26 cellular contexts compared by ENCODE assay signal in the genomic region with DNA sequence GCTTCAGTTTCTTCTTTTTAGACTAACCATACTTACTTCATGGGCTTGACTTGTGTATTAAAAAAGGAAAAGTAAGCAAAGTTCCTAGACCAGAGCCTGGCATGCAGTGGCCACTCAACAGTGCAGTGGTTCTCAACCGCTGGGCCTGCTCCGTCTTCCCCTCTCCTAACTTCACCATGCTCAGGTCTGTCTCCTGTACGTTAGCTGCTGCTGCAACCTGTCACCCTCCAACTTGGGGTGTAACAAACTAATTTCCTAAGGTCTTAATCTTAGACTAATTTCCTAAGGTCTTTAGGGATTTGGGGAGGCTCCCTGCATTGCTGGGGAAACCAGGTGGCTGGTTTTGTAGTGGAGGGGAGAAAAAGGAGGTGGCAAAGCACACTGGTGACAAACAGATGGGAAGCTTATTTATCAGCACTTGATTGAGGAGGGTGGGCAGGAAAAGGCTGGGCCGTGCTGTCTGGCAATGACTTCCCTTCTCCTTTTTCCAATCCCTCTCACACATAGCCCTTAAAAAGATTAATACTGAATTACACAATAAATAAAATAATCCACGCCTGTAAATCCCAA. TPM values are rescaled to one million over a fixed set of nuclear protein-coding genes. Genes with fewer than 3 reads are reported as not detected.
DNase-seq lines count a peak whose midpoint lies in the region; ATAC-seq, FAIRE-seq and TF ChIP-seq lines count a peak whose summit lies in the region.
"Had no signal": no experiment of that assay in that cellular context is flagged by ENCODE, and none has a peak within 500 bp of the region (broad histone marks: within the 10 kb centered on the region; RNA-seq: fewer than 3 reads in every experiment).

No MANE protein-coding gene starts in this region.

- H4K20me1 ChIP-seq in K562 (replicated peaks; ENCODE audit: control insufficient read depth, insufficient read depth, low read length) = no peaks in the 10 kb centered on the region

- H3K4me1 ChIP-seq in heart right ventricle (peaks cover 0 to 55% (median 30%) of the 10 kb centered on the region in 9 donors), K562 (replicated peaks in 1 of 2; ENCODE audit: control insufficient read depth in 2 of 2, insufficient read depth in 2 of 2, low read length in 2 of 2) (peaks cover 8 to 14% of the 10 kb centered on the region in 2 experiments; a peak in 4 of 5 replicates), neuronal stem cell (ENCODE audit: control insufficient read depth in 2 of 2, insufficient read depth in 1 of 2, low read depth in 1 of 2, low read length in 2 of 2) (peaks cover 6 to 11% of the 10 kb centered on the region in 2 donors)

- WGBS in heart right ventricle, 2 donors = 79% methylated on average over 5 of the region's 5 CpGs
- WGBS in K562 (ENCODE audit: insufficient coverage, low coverage, missing lambda C conversion rate) = 58% methylated on average over 4 of the region's 5 CpGs
- WGBS in neuronal stem cell (ENCODE audit: extremely low coverage in 2 of 2, insufficient read length in 2 of 2, insufficient replicate concordance in 1 of 2), 2 donors = no CpG with 5 or more reads among the region's 5 CpGs

- no peak overlapping the region for H3K4me2 ChIP-seq in K562 (ENCODE audit: insufficient read depth, low read length)
- H3K4me2 ChIP-seq in neuronal stem cell (ENCODE audit: insufficient read depth, low read length, poor library complexity, severe bottlenecking) = no peak overlapping the region

- no peak for DNase-seq in heart right ventricle
- DNase-seq in Right ventricle myocardium superior = no peak
- peak; percentile 97 for DNase-seq in NCI-H82 treated with DMSO at 0.1 percent for 48 hours (lab: John Stamatoyannopoulos, UW; ENCODE audit: unreplicated experiment)
- DNase-seq in K562 (ENCODE audit: extremely low read depth in 1 of 4, low spot score in 3 of 4) = no peak
- DNase-seq in neuronal stem cell (ENCODE audit: low spot score) = no peak
- no peak for DNase-seq in GM12891 (ENCODE audit: insufficient read length, low spot score)
- no peak for DNase-seq in effector memory CD8-positive, alpha-beta T cell
- DNase-seq: activated CD8-positive, alpha-beta memory T cell treated with anti-CD3 and anti-CD28 coated beads for 24 hours; activated naive CD8-positive, alpha-beta T cell treated with anti-CD3 and anti-CD28 coated beads for 36 hours; CD8-positive, alpha-beta T cell; foreskin melanocyte; H9; hypothalamus; islet precursor cell; NCI-H1105; NCI-H2081 treated with DMSO at 0.1 percent for 48 hours; NCI-H510A treated with DMSO at 0.1 percent for 48 hours; spleen; stimulated activated CD4-positive, alpha-beta T cell treated with anti-CD3 and anti-CD28 coated beads, Interleukin-4, amount 100 ng/mL, for 4 hours; stomach; SW 1271; transverse colon had no signal

- no peaks in the 10 kb centered on the region for H3K9me1 ChIP-seq in K562 (ENCODE audit: control insufficient read depth, insufficient read depth, low read length)

- no peak for ATAC-seq in heart right ventricle
- no peak for ATAC-seq in Right ventricle myocardium superior (ENCODE audit: poor library complexity)
- ATAC-seq in K562 = no peak
- no peak for ATAC-seq in esophagus mucosa
- no peak for ATAC-seq in effector memory CD8-positive, alpha-beta T cell (replicated peaks)
- ATAC-seq: CD8-positive, alpha-beta T cell; WTC11 had no signal

- TF ChIP-seq CTCF in heart right ventricle (IDR thresholded peaks at IDR 0.05) = no peak
- TF ChIP-seq CTCF in K562 (IDR thresholded peaks at IDR 0.05 in 2 of 3, conservative IDR thresholded peaks at IDR 0.05 in 1 of 3; ENCODE audit: insufficient read depth in 2 of 3, low read depth in 1 of 3, low read length in 3 of 3) = no peak

- no peak overlapping the region for H3K4ac ChIP-seq in neuronal stem cell (ENCODE audit: low read length)

- H3K18ac ChIP-seq in neuronal stem cell (ENCODE audit: low read length) = no peak overlapping the region

- H4K8ac ChIP-seq in neuronal stem cell (ENCODE audit: low read depth, low read length) = no peak overlapping the region

- H3K27me3 Mint-ChIP-seq in effector memory CD8-positive, alpha-beta T cell = no peaks in the 10 kb centered on the region
- H3K27me3 Mint-ChIP-seq: activated naive CD8-positive, alpha-beta T cell treated with anti-CD3 and anti-CD28 coated beads for 36 hours had no signal

- peaks cover 8% of the 10 kb centered on the region for H3K79me1 ChIP-seq in neuronal stem cell (ENCODE audit: low read depth, low read length)

- peaks cover 0 to 9% (median 0%) of the 10 kb centered on the region in 9 donors for H3K36me3 ChIP-seq in heart right ventricle
- no peaks in the 10 kb centered on the region for H3K36me3 ChIP-seq in K562 (ENCODE audit: control insufficient read depth, insufficient read depth, low read length)
- H3K36me3 ChIP-seq in neuronal stem cell (replicated peaks in 1 of 2; ENCODE audit: control insufficient read depth in 2 of 2, insufficient read depth in 2 of 2, low read length in 2 of 2) = peaks cover 0 to 5% of the 10 kb centered on the region in 2 donors
- H3K36me3 ChIP-seq: transverse colon had no signal

- H2AK5ac ChIP-seq in neuronal stem cell (ENCODE audit: low read depth, low read length) = no peak overlapping the region

- TF ChIP-seq POLR2A in K562 (conservative IDR thresholded peaks at IDR 0.05) (no peak), GM12891 (IDR thresholded peaks at IDR 0.05; ENCODE audit: low read depth, low read length) (no peak)

- H2BK120ac ChIP-seq in neuronal stem cell (ENCODE audit: low read depth, low read length) = no peak overlapping the region

- no peaks in the 10 kb centered on the region for H3K9me3 Mint-ChIP-seq in effector memory CD8-positive, alpha-beta T cell
- H3K9me3 Mint-ChIP-seq: activated naive CD8-positive, alpha-beta T cell treated with anti-CD3 and anti-CD28 coated beads for 36 hours; CD8-positive, alpha-beta T cell; H9; WTC11 had no signal

- no peak overlapping the region for H3K14ac ChIP-seq in neuronal stem cell (ENCODE audit: low read length)

- no peak overlapping the region for H2BK15ac ChIP-seq in neuronal stem cell (ENCODE audit: low read length)

- no peak for TF ChIP-seq RAD21 in K562 (CRISPR knock-in tag; conservative IDR thresholded peaks at IDR 0.05 in 1 of 2, IDR thresholded peaks at IDR 0.05 in 1 of 2)

- H4K91ac ChIP-seq in neuronal stem cell (ENCODE audit: low read depth, low read length, poor library complexity) = no peak overlapping the region

- no peak overlapping the region for H2BK12ac ChIP-seq in neuronal stem cell (ENCODE audit: low read length)

- no peak overlapping the region for H3K23ac ChIP-seq in neuronal stem cell (ENCODE audit: low read depth, low read length, poor library complexity)

- FAIRE-seq in K562 (lab: Jason Lieb, UNC) = peak; percentile 29
- FAIRE-seq in GM12891 (lab: Jason Lieb, UNC) = no peak
- FAIRE-seq: GM12892 had no signal

- in situ Hi-C loops in K562 (cut with MboI) = no loop called here

- intact Hi-C loops in heart right ventricle (cut with DNase I) = loop anchor here in 1 of 10 donors (5.0 kb wide), 1 partner anchor 36 kb away; no protein-coding TSS in a partner anchor
- intact Hi-C loops in Right ventricle myocardium superior (cut with DNase I) = no loop called here
- intact Hi-C loops in K562 (cut with micrococcal nuclease) = no loop called here

- TF ChIP-seq EP300 in K562 (IDR thresholded peaks at IDR 0.05; ENCODE audit: low read length) = no peak

- no TSS peak for BruUV-seq in K562 (replicated peaks; lab: Mats Ljungman, UMichigan)

- H3K27me3 ChIP-seq in heart right ventricle (no peaks in the 10 kb centered on the region), K562 (ENCODE audit: control insufficient read depth in 2 of 2, insufficient read depth in 2 of 2, low read length in 2 of 2) (no peaks in the 10 kb centered on the region; a peak in 1 of 5 replicates), neuronal stem cell (ENCODE audit: control insufficient read depth in 3 of 3, insufficient read depth in 3 of 3, low read depth in 1 of 3, low read length in 3 of 3) (no peaks in the 10 kb centered on the region)
- H3K27me3 ChIP-seq: spleen, stomach, transverse colon had no signal

- no peaks in the 10 kb centered on the region for H3K79me2 ChIP-seq in K562 (ENCODE audit: control insufficient read depth, insufficient read depth, low read length)

- H3K9ac ChIP-seq in K562 (ENCODE audit: insufficient read depth in 1 of 2, low read depth in 2 of 2, low read length in 2 of 2) (no peak overlapping the region), neuronal stem cell (ENCODE audit: low read depth, low read length, poor library complexity) (no peak overlapping the region)

- H2BK5ac ChIP-seq in neuronal stem cell (ENCODE audit: low read length) = no peak overlapping the region

- H3K4me3 Mint-ChIP-seq in effector memory CD8-positive, alpha-beta T cell = no peak overlapping the region
- H3K4me3 Mint-ChIP-seq: activated naive CD8-positive, alpha-beta T cell treated with anti-CD3 and anti-CD28 coated beads for 36 hours; CD8-positive, alpha-beta T cell; H9; WTC11 had no signal

- POLR2A ChIA-PET in K562 (lab: Yijun Ruan, JAX) = interaction anchor here (0.5 to 1.8 kb wide), 4 partner anchors 10 to 169 kb away, joined by 3 to 5 read pairs (median 4); partner anchors contain the start of gene DHX8

- no peaks in the 10 kb centered on the region for H3K9me3 ChIP-seq in heart right ventricle
- H3K9me3 ChIP-seq in K562 (replicated peaks; ENCODE audit: control insufficient read depth, insufficient read depth, low read depth, low read length) = no peaks in the 10 kb centered on the region
- H3K9me3 ChIP-seq in neuronal stem cell (replicated peaks in 1 of 2; ENCODE audit: control insufficient read depth in 2 of 2, insufficient read depth in 1 of 2, low read depth in 1 of 2, low read length in 2 of 2) = no peaks in the 10 kb centered on the region
- H3K9me3 ChIP-seq: spleen, stomach, transverse colon had no signal

- CTCF ChIA-PET in K562 (lab: Yijun Ruan, JAX; ENCODE audit: low intra/inter-chr PET ratio) = interaction anchor here (0.6 to 6.9 kb wide), 2 partner anchors 86 to 301 kb away, joined by 4 to 181 read pairs; partner anchors contain the start of gene DHX8

- no peak overlapping the region for H2AFZ ChIP-seq in K562 (ENCODE audit: low read depth, low read length)
- peak overlapping the region; percentile 23 for H2AFZ ChIP-seq in neuronal stem cell (ENCODE audit: low read length)

- H3K27ac Mint-ChIP-seq in effector memory CD8-positive, alpha-beta T cell = no peak overlapping the region
- H3K27ac Mint-ChIP-seq: activated naive CD8-positive, alpha-beta T cell treated with anti-CD3 and anti-CD28 coated beads for 36 hours; CD8-positive, alpha-beta T cell; H9; WTC11 had no signal

- H3K36me3 Mint-ChIP-seq in effector memory CD8-positive, alpha-beta T cell (ENCODE audit: insufficient read depth) = peaks cover 10% of the 10 kb centered on the region
- H3K36me3 Mint-ChIP-seq: activated naive CD8-positive, alpha-beta T cell treated with anti-CD3 and anti-CD28 coated beads for 36 hours; WTC11 had no signal

- peak overlapping the region in 6 of 10 donors; percentile 8 to 62 (median 16) for H3K27ac ChIP-seq in heart right ventricle
- no peak overlapping the region for H3K27ac ChIP-seq in K562 (ENCODE audit: extremely low read depth, low read depth, low read length)
- H3K27ac ChIP-seq in neuronal stem cell (replicated peaks; ENCODE audit: low read length) = no peak overlapping the region
- H3K27ac ChIP-seq: coronary artery, transverse colon had no signal

- peaks cover 13 to 19% of the 10 kb centered on the region in 2 donors for H3K4me1 Mint-ChIP-seq in effector memory CD8-positive, alpha-beta T cell (ENCODE audit: low read depth in 2 of 2)

- H3K4me3 ChIP-seq in heart right ventricle (no peak overlapping the region), K562 (no peak overlapping the region), neuronal stem cell (ENCODE audit: low read length in 2 of 2) (no peak overlapping the region)
- H3K4me3 ChIP-seq: coronary artery, spleen, stomach, transverse colon had no signal

RNA-seq across cellular contexts. Expression of gene ARL4D, which starts 2.2 kb away (rescaled TPM):
- 1 to 10 TPM; 2.5 to 6.9 (median 3.9) TPM for total RNA-seq in heart right ventricle
- polyA plus RNA-seq in heart right ventricle = 10 to 100 TPM in 1 of 2 donors, 1 to 10 TPM in 1; 7.8 to 13.5 TPM
- total RNA-seq in Right ventricle myocardium superior = 7.0 TPM
- total RNA-seq in K562 (2011; cell fraction: chromatin; rRNA removed; ENCODE audit: low replicate concordance) = 0.26 and 0.72 TPM in 2 replicates
- total RNA-seq in K562 (2011; cell fraction: nucleolus; rRNA removed) = 0.50 and 0.92 TPM in 2 replicates
- total RNA-seq in K562 (2011; cell fraction: nucleoplasm; rRNA removed) = 0.38 and 0.73 TPM in 2 replicates
- total RNA-seq in K562 (2014; rRNA removed) = 0.41 and 0.61 TPM in 2 replicates
- 0.16 and 0.18 TPM in 2 replicates for total RNA-seq in K562 (2014; rRNA removed; fragmentation: Illumina TruSeq; extraction: Trizol)
- 0.43 and 0.49 TPM in 2 replicates for total RNA-seq in K562 (2015; rRNA removed; fragmentation: Illumina TruSeq; extraction: Trizol)
- total RNA-seq in K562 (2021) = 0.47 and 0.53 TPM in 2 replicates
- polyA plus RNA-seq in K562 (2011; rRNA removed) = 0.21 and 0.31 TPM in 2 replicates
- 0.40 and 0.41 TPM in 2 replicates for polyA plus RNA-seq in K562 (2011; cell fraction: cytosol; rRNA removed)
- 0.20 and 0.31 TPM in 2 replicates for polyA plus RNA-seq in K562 (2011; cell fraction: nucleus; rRNA removed)
- 0.64 and 1.6 TPM in 2 replicates for polyA plus RNA-seq in K562 (2012)
- 0.34 and 0.43 TPM in 2 replicates for polyA plus RNA-seq in K562 (2014; fragmentation: Illumina TruSeq; extraction: Trizol)
- polyA plus RNA-seq in K562 (2014; fragmentation: Nextera tagmentation; extraction: Ambion mirVana) = under 1 TPM in 1 of 2 experiments, not detected in 1; 0.07 TPM
- polyA plus RNA-seq in K562 (2014; rRNA removed) = 0.21 and 0.62 TPM in 2 replicates
- polyA minus RNA-seq in K562 (2011; rRNA and poly(A)+ RNA removed) = 0.12 and 0.32 TPM in 2 replicates
- polyA minus RNA-seq in K562 (2011; cell fraction: cytosol; rRNA and poly(A)+ RNA removed) = not detected in 2 replicates
- polyA minus RNA-seq in K562 (2011; cell fraction: nucleus; rRNA and poly(A)+ RNA removed) = 0.33 and 0.40 TPM in 2 replicates
- 14.3 TPM for polyA plus RNA-seq in neuronal stem cell (2013, experiment 1 of 2)
- 14.0 TPM for polyA plus RNA-seq in neuronal stem cell (2013, experiment 2 of 2)
- total RNA-seq in esophagus mucosa = 123 TPM
- polyA plus RNA-seq in GM12891 (2012; ENCODE audit: low read depth, missing spikeins) = 0.77 TPM

Comparison
In these comparisons a context has a peak if more than half of its experiments do, and no peak if none do; other contexts are left out.
1. H3K27ac ChIP-seq: peak in heart right ventricle (6 of 10); none in K562 (single experiment) and neuronal stem cell (single experiment).
2. RNA of gene ARL4D, which starts 2.2 kb away (total RNA-seq): 123 TPM in esophagus mucosa (single experiment); 7.0 TPM in Right ventricle myocardium superior (single experiment), 2.5 to 6.9 TPM in heart right ventricle and 0.16 to 0.92 TPM in K562; every median in the first group is over 10 times any median in the second.